Comparison of ENCODE assay signal across 1 cellular context in the genomic region with DNA sequence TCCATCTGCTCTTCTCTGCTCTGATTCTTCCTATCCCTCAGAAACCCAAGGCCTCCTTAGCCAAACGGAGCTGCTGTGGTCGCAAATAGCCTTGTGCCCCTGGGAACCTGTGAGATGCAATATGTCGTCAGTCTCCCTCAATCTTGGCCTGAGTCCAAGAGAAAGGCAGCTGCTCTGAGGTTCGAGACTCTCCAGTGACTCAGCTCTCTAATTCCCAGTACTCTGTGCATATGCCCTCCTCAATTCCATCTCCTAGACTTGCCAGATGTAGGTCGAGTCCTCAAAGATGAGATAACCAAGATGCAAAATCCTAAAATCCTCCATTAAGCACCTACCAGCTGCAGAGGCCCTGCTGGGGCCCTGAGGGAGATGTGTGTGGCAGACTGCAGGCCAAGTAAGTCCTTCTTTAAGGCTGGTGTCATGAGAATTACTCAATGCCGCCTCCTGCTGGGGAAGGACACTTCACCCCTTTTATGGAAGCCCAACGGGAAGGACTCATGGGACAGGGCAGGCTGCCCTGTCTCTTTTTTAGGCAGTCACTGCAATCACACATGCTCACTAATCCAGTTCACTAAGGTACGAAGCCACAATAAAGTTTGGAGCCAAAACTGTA.
TF ChIP-seq lines count a peak whose summit lies in the region.

No MANE protein-coding gene starts in this region.

TF ChIP-seq in K562, 482 proteins besides CTCF, POLR2A, EP300 and RAD21 (continued from another document):
- TF ChIP-seq, protein P1, sequence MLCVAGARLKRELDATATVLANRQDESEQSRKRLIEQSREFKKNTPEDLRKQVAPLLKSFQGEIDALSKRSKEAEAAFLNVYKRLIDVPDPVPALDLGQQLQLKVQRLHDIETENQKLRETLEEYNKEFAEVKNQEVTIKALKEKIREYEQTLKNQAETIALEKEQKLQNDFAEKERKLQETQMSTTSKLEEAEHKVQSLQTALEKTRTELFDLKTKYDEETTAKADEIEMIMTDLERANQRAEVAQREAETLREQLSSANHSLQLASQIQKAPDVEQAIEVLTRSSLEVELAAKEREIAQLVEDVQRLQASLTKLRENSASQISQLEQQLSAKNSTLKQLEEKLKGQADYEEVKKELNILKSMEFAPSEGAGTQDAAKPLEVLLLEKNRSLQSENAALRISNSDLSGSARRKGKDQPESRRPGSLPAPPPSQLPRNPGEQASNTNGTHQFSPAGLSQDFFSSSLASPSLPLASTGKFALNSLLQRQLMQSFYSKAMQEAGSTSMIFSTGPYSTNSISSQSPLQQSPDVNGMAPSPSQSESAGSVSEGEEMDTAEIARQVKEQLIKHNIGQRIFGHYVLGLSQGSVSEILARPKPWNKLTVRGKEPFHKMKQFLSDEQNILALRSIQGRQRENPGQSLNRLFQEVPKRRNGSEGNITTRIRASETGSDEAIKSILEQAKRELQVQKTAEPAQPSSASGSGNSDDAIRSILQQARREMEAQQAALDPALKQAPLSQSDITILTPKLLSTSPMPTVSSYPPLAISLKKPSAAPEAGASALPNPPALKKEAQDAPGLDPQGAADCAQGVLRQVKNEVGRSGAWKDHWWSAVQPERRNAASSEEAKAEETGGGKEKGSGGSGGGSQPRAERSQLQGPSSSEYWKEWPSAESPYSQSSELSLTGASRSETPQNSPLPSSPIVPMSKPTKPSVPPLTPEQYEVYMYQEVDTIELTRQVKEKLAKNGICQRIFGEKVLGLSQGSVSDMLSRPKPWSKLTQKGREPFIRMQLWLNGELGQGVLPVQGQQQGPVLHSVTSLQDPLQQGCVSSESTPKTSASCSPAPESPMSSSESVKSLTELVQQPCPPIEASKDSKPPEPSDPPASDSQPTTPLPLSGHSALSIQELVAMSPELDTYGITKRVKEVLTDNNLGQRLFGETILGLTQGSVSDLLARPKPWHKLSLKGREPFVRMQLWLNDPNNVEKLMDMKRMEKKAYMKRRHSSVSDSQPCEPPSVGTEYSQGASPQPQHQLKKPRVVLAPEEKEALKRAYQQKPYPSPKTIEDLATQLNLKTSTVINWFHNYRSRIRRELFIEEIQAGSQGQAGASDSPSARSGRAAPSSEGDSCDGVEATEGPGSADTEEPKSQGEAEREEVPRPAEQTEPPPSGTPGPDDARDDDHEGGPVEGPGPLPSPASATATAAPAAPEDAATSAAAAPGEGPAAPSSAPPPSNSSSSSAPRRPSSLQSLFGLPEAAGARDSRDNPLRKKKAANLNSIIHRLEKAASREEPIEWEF (CRISPR knock-in tag; IDR thresholded peaks at IDR 0.05): no peak
- TF ChIP-seq ZNF764 (CRISPR knock-in tag; IDR thresholded peaks at IDR 0.05; ENCODE audit: low read depth): peak; percentile 86
- TF ChIP-seq RB1 (IDR thresholded peaks at IDR 0.05; ENCODE audit: low read depth): peak; percentile 41; the same call in 1 of the 2 replicates
- TF ChIP-seq ETV5 (CRISPR knock-in tag; IDR thresholded peaks at IDR 0.05; ENCODE audit: low read depth): 0 out of 2 replicates have a peak, but pooled peaks have one; percentile 45
- peak in 1 of 2 experiments; percentile 73; a peak in 2 of 4 replicates for TF ChIP-seq ARNT (IDR thresholded peaks at IDR 0.05)
- peak; percentile 5 for TF ChIP-seq MEIS2 (IDR thresholded peaks at IDR 0.05; ENCODE audit: partially characterized antibody)
- TF ChIP-seq ZFP91 (CRISPR knock-in tag; IDR thresholded peaks at IDR 0.05): no peak
- peak; percentile 35; the same call in 1 of the 2 replicates for TF ChIP-seq ESRRA (IDR thresholded peaks at IDR 0.05; ENCODE audit: borderline replicate concordance, low read depth)
- no peak for TF ChIP-seq ZNF384 (IDR thresholded peaks at IDR 0.05; ENCODE audit: low read depth, low read length)
- TF ChIP-seq, protein P2, sequence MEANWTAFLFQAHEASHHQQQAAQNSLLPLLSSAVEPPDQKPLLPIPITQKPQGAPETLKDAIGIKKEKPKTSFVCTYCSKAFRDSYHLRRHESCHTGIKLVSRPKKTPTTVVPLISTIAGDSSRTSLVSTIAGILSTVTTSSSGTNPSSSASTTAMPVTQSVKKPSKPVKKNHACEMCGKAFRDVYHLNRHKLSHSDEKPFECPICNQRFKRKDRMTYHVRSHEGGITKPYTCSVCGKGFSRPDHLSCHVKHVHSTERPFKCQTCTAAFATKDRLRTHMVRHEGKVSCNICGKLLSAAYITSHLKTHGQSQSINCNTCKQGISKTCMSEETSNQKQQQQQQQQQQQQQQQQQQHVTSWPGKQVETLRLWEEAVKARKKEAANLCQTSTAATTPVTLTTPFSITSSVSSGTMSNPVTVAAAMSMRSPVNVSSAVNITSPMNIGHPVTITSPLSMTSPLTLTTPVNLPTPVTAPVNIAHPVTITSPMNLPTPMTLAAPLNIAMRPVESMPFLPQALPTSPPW (CRISPR knock-in tag; IDR thresholded peaks at IDR 0.05): 0 out of 2 replicates have a peak, but pooled peaks have one; percentile 12
- TF ChIP-seq ZC3H4 (CRISPR knock-in tag; IDR thresholded peaks at IDR 0.05; ENCODE audit: borderline replicate concordance): no peak
- peak; percentile 63; the same call in 1 of the 2 replicates for TF ChIP-seq ZNF316 (IDR thresholded peaks at IDR 0.05)
- no peak for TF ChIP-seq CXXC5 (CRISPR knock-in tag; IDR thresholded peaks at IDR 0.05)
- no peak for TF ChIP-seq YY1 (IDR thresholded peaks at IDR 0.05; ENCODE audit: borderline replicate concordance in 1 of 3, control insufficient read depth in 1 of 3, extremely low read depth in 1 of 3, insufficient read depth in 3 of 3, insufficient read length in 1 of 3, insufficient replicate concordance in 2 of 3, low read depth in 1 of 3, low read length in 2 of 3)
- TF ChIP-seq ZBTB8A (IDR thresholded peaks at IDR 0.05; ENCODE audit: partially characterized antibody): no peak
- TF ChIP-seq ZNF253 (CRISPR knock-in tag; conservative IDR thresholded peaks at IDR 0.05): no peak
- TF ChIP-seq SP1 (CRISPR knock-in tag; IDR thresholded peaks at IDR 0.05): 0 out of 2 replicates have a peak, but pooled peaks have one; percentile 33
- peak; percentile 33; the same call in 1 of the 2 replicates for TF ChIP-seq SMARCE1 (IDR thresholded peaks at IDR 0.05)
- peak; percentile 41; the same call in 1 of the 2 replicates for TF ChIP-seq TOE1 (IDR thresholded peaks at IDR 0.05; ENCODE audit: borderline replicate concordance)
- TF ChIP-seq TOE1 (CRISPR knock-in tag; IDR thresholded peaks at IDR 0.05; ENCODE audit: borderline replicate concordance, low read depth): no peak
- TF ChIP-seq, protein P3, sequence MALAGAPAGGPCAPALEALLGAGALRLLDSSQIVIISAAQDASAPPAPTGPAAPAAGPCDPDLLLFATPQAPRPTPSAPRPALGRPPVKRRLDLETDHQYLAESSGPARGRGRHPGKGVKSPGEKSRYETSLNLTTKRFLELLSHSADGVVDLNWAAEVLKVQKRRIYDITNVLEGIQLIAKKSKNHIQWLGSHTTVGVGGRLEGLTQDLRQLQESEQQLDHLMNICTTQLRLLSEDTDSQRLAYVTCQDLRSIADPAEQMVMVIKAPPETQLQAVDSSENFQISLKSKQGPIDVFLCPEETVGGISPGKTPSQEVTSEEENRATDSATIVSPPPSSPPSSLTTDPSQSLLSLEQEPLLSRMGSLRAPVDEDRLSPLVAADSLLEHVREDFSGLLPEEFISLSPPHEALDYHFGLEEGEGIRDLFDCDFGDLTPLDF (CRISPR knock-in tag; IDR thresholded peaks at IDR 0.05): no peak
- peak; percentile 69; the same call in 1 of the 2 replicates for TF ChIP-seq EP400 (IDR thresholded peaks at IDR 0.05)
- TF ChIP-seq STAG1 (CRISPR knock-in tag; IDR thresholded peaks at IDR 0.05; ENCODE audit: borderline replicate concordance): peak; percentile 44; the same call in 1 of the 2 replicates
- 0 out of 4 replicates have a peak, but pooled peaks of 1 of the 2 experiments have one; percentile 24 for TF ChIP-seq MNT (conservative IDR thresholded peaks at IDR 0.05)
